In the genomic region with DNA sequence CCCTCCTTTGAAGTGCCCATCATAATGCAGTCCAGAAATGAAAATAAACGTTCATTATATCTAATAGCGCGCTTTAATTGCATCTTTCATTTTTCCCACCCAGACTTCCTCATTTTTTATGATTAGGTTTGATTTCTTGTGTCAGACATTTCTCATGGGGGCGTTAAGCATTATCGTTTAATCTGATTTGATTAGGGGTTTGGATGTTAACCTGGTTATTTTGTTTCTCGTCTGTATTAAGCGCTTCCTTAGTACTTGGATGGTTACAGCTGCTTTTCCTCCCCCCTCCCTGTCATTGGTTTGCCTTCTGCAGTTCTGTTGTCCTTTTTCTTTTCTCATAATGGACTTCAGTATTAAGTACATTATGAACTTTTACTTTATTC, we compare ENCODE assay signal across 1 cellular context.
TF ChIP-seq lines count a peak whose summit lies in the region.

No MANE protein-coding gene starts in this region.

TF ChIP-seq in endothelial cell of umbilical vein, 7 proteins besides CTCF, POLR2A, EP300 and RAD21:
- no peak for TF ChIP-seq JUN (IDR thresholded peaks at IDR 0.05; ENCODE audit: borderline replicate concordance, insufficient read depth, insufficient read length, low read depth)
- TF ChIP-seq GATA2 (IDR thresholded peaks at IDR 0.05; ENCODE audit: insufficient read depth, insufficient read length, low read depth, low read length), result no peak
- no peak for TF ChIP-seq EZH2 (IDR thresholded peaks at IDR 0.05; ENCODE audit: borderline replicate concordance, low read depth, low read length, severe bottlenecking)
- TF ChIP-seq, protein P1, sequence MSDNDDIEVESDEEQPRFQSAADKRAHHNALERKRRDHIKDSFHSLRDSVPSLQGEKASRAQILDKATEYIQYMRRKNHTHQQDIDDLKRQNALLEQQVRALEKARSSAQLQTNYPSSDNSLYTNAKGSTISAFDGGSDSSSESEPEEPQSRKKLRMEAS (IDR thresholded peaks at IDR 0.05; ENCODE audit: insufficient read depth, insufficient read length), result no peak
- TF ChIP-seq FOS (IDR thresholded peaks at IDR 0.05; ENCODE audit: borderline replicate concordance, insufficient read depth, low read length), result no peak
- no peak for TF ChIP-seq POLR2AphosphoS5 (IDR thresholded peaks at IDR 0.05; ENCODE audit: insufficient read depth, low read depth, low read length)
- TF ChIP-seq MYC (IDR thresholded peaks at IDR 0.05; ENCODE audit: low read depth, low read length), result no peak
